In genomic region chr7:107891619-107892366, GRCh38 we compare ENCODE assay signal across 1 cellular context.
TF ChIP-seq lines count a peak whose summit lies in the region.

No MANE protein-coding gene starts in this region.

TF ChIP-seq in K562, 482 proteins besides CTCF, POLR2A, EP300 and RAD21 (continued from another document and continues in another):
- TF ChIP-seq ZNF398 (CRISPR knock-in tag; IDR thresholded peaks at IDR 0.05) (no peak), GTF2A2 (tag; IDR thresholded peaks at IDR 0.05) (no peak), ATF3 (IDR thresholded peaks at IDR 0.05) (peak; percentile 96), ATF3 (CRISPR knock-in tag; conservative IDR thresholded peaks at IDR 0.05) (no peak), ZFP91 (CRISPR knock-in tag; IDR thresholded peaks at IDR 0.05) (no peak), HDAC3 (IDR thresholded peaks at IDR 0.05; ENCODE audit: borderline replicate concordance, partially characterized antibody) (no peak), NFRKB (IDR thresholded peaks at IDR 0.05; ENCODE audit: low read depth) (no peak), TSC22D4 (tag; IDR thresholded peaks at IDR 0.05) (no peak), ETV6 (IDR thresholded peaks at IDR 0.05; ENCODE audit: borderline replicate concordance in 1 of 2, low read depth in 2 of 2, low read length in 1 of 2) (no peak), ETV6 (CRISPR knock-in tag; IDR thresholded peaks at IDR 0.05; ENCODE audit: borderline replicate concordance) (no peak), DIDO1 (tag; IDR thresholded peaks at IDR 0.05; ENCODE audit: low read depth) (0 out of 2 replicates have a peak, but pooled peaks have one; percentile 3), HMG20A (CRISPR knock-in tag; conservative IDR thresholded peaks at IDR 0.05) (no peak), DNMT1 (IDR thresholded peaks at IDR 0.05) (0 out of 2 replicates have a peak, but pooled peaks have one; percentile 41), ZNF551 (CRISPR knock-in tag; IDR thresholded peaks at IDR 0.05) (no peak), MAFG (tag; conservative IDR thresholded peaks at IDR 0.05) (peak; percentile 97), SMARCC2 (IDR thresholded peaks at IDR 0.05; ENCODE audit: low read depth) (peak; percentile 77; the same call in 1 of the 2 replicates), CHAMP1 (IDR thresholded peaks at IDR 0.05) (no peak; the same call in 1 of the 2 replicates), YBX1 (IDR thresholded peaks at IDR 0.05) (no peak), ARID4B (CRISPR knock-in tag; IDR thresholded peaks at IDR 0.05) (no peak), HOMEZ (CRISPR knock-in tag; IDR thresholded peaks at IDR 0.05) (no peak), AFF1 (IDR thresholded peaks at IDR 0.05; ENCODE audit: low read depth in 1 of 2, partially characterized antibody in 2 of 2) (peak in 1 of 2 experiments; percentile 24), HDAC1 (IDR thresholded peaks at IDR 0.05) (peak in 1 of 2 experiments; percentile 15; a peak in 1 of 4 replicates), ELF1 (tag; IDR thresholded peaks at IDR 0.05) (no peak), TBL1XR1 (IDR thresholded peaks at IDR 0.05; ENCODE audit: low read length in 2 of 2) (peak in 1 of 2 experiments; percentile 7; a peak in 1 of 4 replicates), CSDE1 (IDR thresholded peaks at IDR 0.05) (peak in 1 of 2 experiments; percentile 35; a peak in 1 of 4 replicates), UBTF (IDR thresholded peaks at IDR 0.05; ENCODE audit: borderline replicate concordance in 1 of 2, low read depth in 2 of 2, low read length in 2 of 2) (0 out of 4 replicates have a peak, but pooled peaks of 1 of the 2 experiments have one; percentile 45), XRCC5 (IDR thresholded peaks at IDR 0.05; ENCODE audit: low read depth, low read length) (no peak), ESRRB (CRISPR knock-in tag; IDR thresholded peaks at IDR 0.05; ENCODE audit: borderline replicate concordance) (no peak), SOX6 (IDR thresholded peaks at IDR 0.05) (no peak), ATF6 (CRISPR knock-in tag; IDR thresholded peaks at IDR 0.05) (peak; percentile 16; the same call in 1 of the 2 replicates), ETV1 (tag; conservative IDR thresholded peaks at IDR 0.05; ENCODE audit: low read depth) (0 out of 2 replicates have a peak, but pooled peaks have one; percentile 13), CCAR2 (IDR thresholded peaks at IDR 0.05; ENCODE audit: low read depth, low read length) (no peak), ZNF584 (CRISPR knock-in tag; IDR thresholded peaks at IDR 0.05; ENCODE audit: low read depth) (no peak), FUS (optimal IDR thresholded peaks at IDR 0.05; ENCODE audit: low read depth, low read length) (no peak), GTF2E2 (tag; IDR thresholded peaks at IDR 0.05) (no peak), HMG20B (CRISPR knock-in tag; IDR thresholded peaks at IDR 0.05) (no peak), ZNF239 (CRISPR knock-in tag; IDR thresholded peaks at IDR 0.05) (no peak; the same call in 1 of the 2 replicates)
